25 cellular contexts compared by ENCODE assay signal in genomic region chr1:27127419-27127818, GRCh38. TPM values are rescaled to one million over a fixed set of nuclear protein-coding genes. Genes with fewer than 3 reads are reported as not detected.
DNase-seq lines count a peak whose midpoint lies in the region; ATAC-seq and TF ChIP-seq lines count a peak whose summit lies in the region.
"Had no signal": no experiment of that assay in that cellular context is flagged by ENCODE, and none has a peak within 500 bp of the region (broad histone marks: within the 10 kb centered on the region; RNA-seq: fewer than 3 reads in every experiment).

No MANE protein-coding gene starts in this region.

- ATAC-seq in activated naive CD8-positive, alpha-beta T cell treated with anti-CD3 and anti-CD28 coated beads, Interleukin-2, amount 10 ng/mL, durations not matched to agents 7 days and 5 days (ENCODE audit: low read depth): no peak
- ATAC-seq in activated naive CD8-positive, alpha-beta T cell treated with anti-CD3 and anti-CD28 coated beads, Interleukin-2, amount 50 U/mL, for 24 hours: no peak
- ATAC-seq in Right ventricle myocardium superior (ENCODE audit: poor library complexity): no peak
- ATAC-seq: heart right ventricle, T-helper 17 cell had no signal

- POLR2A ChIA-PET in activated naive CD8-positive, alpha-beta T cell treated with anti-CD3 and anti-CD28 coated beads, Interleukin-2, amount 10 ng/mL, durations not matched to agents 7 days and 5 days (lab: Charles Lee): no interaction called here

- H3K4me1 Mint-ChIP-seq in activated naive CD8-positive, alpha-beta T cell treated with anti-CD3 and anti-CD28 coated beads, Interleukin-2, amount 10 ng/mL, durations not matched to agents 7 days and 5 days: peaks cover 5% of the 10 kb centered on the region
- peaks cover 2% of the 10 kb centered on the region for H3K4me1 Mint-ChIP-seq in activated naive CD8-positive, alpha-beta T cell treated with anti-CD3 and anti-CD28 coated beads, Interleukin-2, amount 50 U/mL, for 24 hours
- H3K4me1 Mint-ChIP-seq in type B pancreatic cell (ENCODE audit: unreplicated experiment): peaks cover 13% of the 10 kb centered on the region
- H3K4me1 Mint-ChIP-seq: activated naive CD8-positive, alpha-beta T cell treated with anti-CD3 and anti-CD28 coated beads for 36 hours had no signal

- peaks cover 8% of the 10 kb centered on the region for H3K36me3 Mint-ChIP-seq in activated naive CD8-positive, alpha-beta T cell treated with anti-CD3 and anti-CD28 coated beads, Interleukin-2, amount 10 ng/mL, durations not matched to agents 7 days and 5 days
- H3K36me3 Mint-ChIP-seq in activated naive CD8-positive, alpha-beta T cell treated with anti-CD3 and anti-CD28 coated beads, Interleukin-2, amount 50 U/mL, for 24 hours (ENCODE audit: low read depth): peaks cover 3% of the 10 kb centered on the region
- H3K36me3 Mint-ChIP-seq in type B pancreatic cell: no peaks in the 10 kb centered on the region
- H3K36me3 Mint-ChIP-seq: activated naive CD8-positive, alpha-beta T cell treated with anti-CD3 and anti-CD28 coated beads for 36 hours; naive B cell had no signal

- TF ChIP-seq CTCF in VCaP (conservative IDR thresholded peaks at IDR 0.05): peak; percentile 33
- peak; percentile 22 for TF ChIP-seq CTCF in foreskin fibroblast (IDR thresholded peaks at IDR 0.05; ENCODE audit: low read depth, low read length)
- TF ChIP-seq CTCF in type B pancreatic cell (conservative IDR thresholded peaks at IDR 0.05): peak; percentile 38

- intact Hi-C loops in Right ventricle myocardium superior (cut with DNase I): no loop called here

- no peaks in the 10 kb centered on the region for H3K27me3 Mint-ChIP-seq in activated naive CD8-positive, alpha-beta T cell treated with anti-CD3 and anti-CD28 coated beads, Interleukin-2, amount 10 ng/mL, durations not matched to agents 7 days and 5 days
- H3K27me3 Mint-ChIP-seq in activated naive CD8-positive, alpha-beta T cell treated with anti-CD3 and anti-CD28 coated beads, Interleukin-2, amount 50 U/mL, for 24 hours: no peaks in the 10 kb centered on the region
- H3K27me3 Mint-ChIP-seq in type B pancreatic cell: no peaks in the 10 kb centered on the region
- H3K27me3 Mint-ChIP-seq: activated naive CD8-positive, alpha-beta T cell treated with anti-CD3 and anti-CD28 coated beads for 36 hours; CD4-positive, alpha-beta T cell; naive B cell; T-helper 17 cell had no signal

- H3K4me3 Mint-ChIP-seq in activated naive CD8-positive, alpha-beta T cell treated with anti-CD3 and anti-CD28 coated beads, Interleukin-2, amount 10 ng/mL, durations not matched to agents 7 days and 5 days: no peak overlapping the region
- no peak overlapping the region for H3K4me3 Mint-ChIP-seq in activated naive CD8-positive, alpha-beta T cell treated with anti-CD3 and anti-CD28 coated beads, Interleukin-2, amount 50 U/mL, for 24 hours
- no peak overlapping the region for H3K4me3 Mint-ChIP-seq in type B pancreatic cell
- H3K4me3 Mint-ChIP-seq: activated naive CD8-positive, alpha-beta T cell treated with anti-CD3 and anti-CD28 coated beads for 36 hours; CD4-positive, alpha-beta T cell; T-helper 17 cell had no signal

- DNase-seq in activated naive CD8-positive, alpha-beta T cell treated with anti-CD3 and anti-CD28 coated beads, Interleukin-2, amount 10 ng/mL, durations not matched to agents 7 days and 5 days: no peak
- no peak for DNase-seq in activated naive CD8-positive, alpha-beta T cell treated with anti-CD3 and anti-CD28 coated beads, Interleukin-2, amount 50 U/mL, for 24 hours
- DNase-seq in foreskin fibroblast: no peak
- no peak for DNase-seq in type B pancreatic cell (ENCODE audit: extremely low spot score, unreplicated experiment)
- DNase-seq in activated gamma-delta T cell (lab: John Stamatoyannopoulos, UW): no peak
- no peak for DNase-seq in DMS53 (lab: John Stamatoyannopoulos, UW)
- DNase-seq in Right ventricle myocardium superior: no peak
- DNase-seq: activated CD4-positive, CD25-positive, alpha-beta regulatory T cell; activated CD8-positive, alpha-beta memory T cell treated with anti-CD3 and anti-CD28 coated beads for 24 hours; activated naive CD8-positive, alpha-beta T cell treated with anti-CD3 and anti-CD28 coated beads for 36 hours; CD4-positive, alpha-beta T cell; central memory CD4-positive, alpha-beta T cell; effector CD8-positive, alpha-beta T cell; esophagus squamous epithelium; heart right ventricle; naive B cell; NCI-H1694 treated with DMSO at 0.1 percent for 48 hours; NCI-H446; SHP77 treated with DMSO at 0.1 percent for 48 hours; stimulated activated CD8-positive, alpha-beta memory T cell treated with anti-CD3 and anti-CD28 coated beads, Interleukin-4, amount 100 ng/mL, for 48 hours; T-helper 17 cell had no signal

- H3K4me3 ChIP-seq in foreskin fibroblast (ENCODE audit: low read depth in 1 of 2, low read length in 2 of 2): no peak overlapping the region
- H3K4me3 ChIP-seq: esophagus squamous epithelium, heart right ventricle, lung, skin epidermis had no signal

- no peaks in the 10 kb centered on the region for H3K9me3 Mint-ChIP-seq in activated naive CD8-positive, alpha-beta T cell treated with anti-CD3 and anti-CD28 coated beads, Interleukin-2, amount 10 ng/mL, durations not matched to agents 7 days and 5 days
- no peaks in the 10 kb centered on the region for H3K9me3 Mint-ChIP-seq in activated naive CD8-positive, alpha-beta T cell treated with anti-CD3 and anti-CD28 coated beads, Interleukin-2, amount 50 U/mL, for 24 hours
- no peaks in the 10 kb centered on the region for H3K9me3 Mint-ChIP-seq in type B pancreatic cell
- H3K9me3 Mint-ChIP-seq: activated naive CD8-positive, alpha-beta T cell treated with anti-CD3 and anti-CD28 coated beads for 36 hours; CD4-positive, alpha-beta T cell; naive B cell had no signal

- no peak overlapping the region for H3K27ac ChIP-seq in VCaP
- H3K27ac ChIP-seq: esophagus squamous epithelium, parathyroid adenoma had no signal

- H3K27ac Mint-ChIP-seq in activated naive CD8-positive, alpha-beta T cell treated with anti-CD3 and anti-CD28 coated beads, Interleukin-2, amount 10 ng/mL, durations not matched to agents 7 days and 5 days: peak overlapping the region; percentile 30
- H3K27ac Mint-ChIP-seq in activated naive CD8-positive, alpha-beta T cell treated with anti-CD3 and anti-CD28 coated beads, Interleukin-2, amount 50 U/mL, for 24 hours: no peak overlapping the region
- H3K27ac Mint-ChIP-seq in type B pancreatic cell: no peak overlapping the region
- H3K27ac Mint-ChIP-seq: activated naive CD8-positive, alpha-beta T cell treated with anti-CD3 and anti-CD28 coated beads for 36 hours; CD4-positive, alpha-beta T cell; naive B cell; T-helper 17 cell had no signal

RNA-seq across cellular contexts. Expression of gene SLC9A1, which starts 27.5 kb away (rescaled TPM):
- total RNA-seq in activated naive CD8-positive, alpha-beta T cell treated with anti-CD3 and anti-CD28 coated beads, Interleukin-2, amount 10 ng/mL, durations not matched to agents 7 days and 5 days: 10 to 100 TPM; 23.7 to 24.5 TPM
- total RNA-seq in type B pancreatic cell (ENCODE audit: low replicate concordance) (28.8 and 41.9 TPM in 2 replicates), Right ventricle myocardium superior (17.6 TPM)
